Comparison of ENCODE assay signal across 1 cellular context in the genomic region with DNA sequence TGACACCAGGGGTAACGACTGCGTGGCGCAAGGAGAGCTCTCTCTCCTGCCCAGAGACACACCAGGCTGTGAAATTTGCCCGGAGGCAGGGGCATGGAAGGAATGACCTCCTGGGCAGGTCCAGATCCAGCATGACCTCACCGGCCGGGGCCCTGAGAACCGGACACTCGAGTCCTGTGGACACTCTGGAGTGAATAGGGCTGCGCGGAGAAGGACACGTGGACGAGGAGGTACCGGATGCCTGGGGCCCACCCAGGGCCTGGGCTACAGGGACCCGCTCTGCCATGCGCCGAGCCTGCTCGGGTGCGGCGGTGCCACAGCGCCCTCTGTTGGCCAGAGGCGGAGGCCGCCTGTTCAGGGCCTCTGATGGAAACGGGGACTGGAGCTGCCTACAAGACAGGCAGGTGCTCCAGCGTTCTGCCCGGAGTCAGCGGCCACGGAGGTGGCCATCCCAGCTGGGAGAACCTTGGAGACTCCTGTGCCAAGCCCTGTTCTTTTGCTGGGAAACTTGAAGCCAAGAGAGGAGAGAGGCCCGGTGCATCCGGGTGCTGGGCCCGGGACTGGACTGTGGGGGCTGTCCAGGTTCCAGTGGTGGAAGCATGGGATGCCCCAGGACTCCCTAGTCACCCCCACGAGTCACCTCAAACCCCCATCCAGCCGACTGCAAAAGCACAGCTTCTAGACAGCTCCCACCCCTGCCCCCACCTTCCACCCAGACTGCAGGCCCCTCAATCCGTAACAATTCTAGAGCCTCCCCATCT.
TF ChIP-seq lines count a peak whose summit lies in the region.

No MANE protein-coding gene starts in this region.

TF ChIP-seq in HepG2, 621 proteins besides CTCF, POLR2A, EP300 and RAD21 (continued from another document and continues in another):
- TF ChIP-seq ZNF720 (CRISPR knock-in tag; IDR thresholded peaks at IDR 0.05) (0 out of 2 replicates have a peak, but pooled peaks have one; percentile 58), ZNF883 (CRISPR knock-in tag; IDR thresholded peaks at IDR 0.05; ENCODE audit: not compliant biosample characterization) (peak; percentile 20), RXRB (CRISPR knock-in tag; IDR thresholded peaks at IDR 0.05; ENCODE audit: borderline replicate concordance) (peak; percentile 60; the same call in 1 of the 2 replicates), BRD4 (CRISPR knock-in tag; IDR thresholded peaks at IDR 0.05) (no peak), REL (CRISPR knock-in tag; conservative IDR thresholded peaks at IDR 0.05) (no peak), ZNF33B (CRISPR knock-in tag; IDR thresholded peaks at IDR 0.05) (no peak), ZNF451 (CRISPR knock-in tag; IDR thresholded peaks at IDR 0.05) (0 out of 2 replicates have a peak, but pooled peaks have one; percentile 43), JUND (CRISPR knock-in tag; IDR thresholded peaks at IDR 0.05) (no peak), ZNF550 (CRISPR knock-in tag; IDR thresholded peaks at IDR 0.05; ENCODE audit: borderline replicate concordance) (0 out of 2 replicates have a peak, but pooled peaks have one; percentile 45), RXRA (CRISPR knock-in tag; IDR thresholded peaks at IDR 0.05) (peak; percentile 80), NR2F2 (IDR thresholded peaks at IDR 0.05; ENCODE audit: borderline replicate concordance, low read depth) (no peak), NFE2L1 (CRISPR knock-in tag; IDR thresholded peaks at IDR 0.05; ENCODE audit: borderline replicate concordance) (peak; percentile 86; the same call in 1 of the 2 replicates), KLF6 (CRISPR knock-in tag; IDR thresholded peaks at IDR 0.05) (peak; percentile 82; the same call in 1 of the 2 replicates), SP1 (IDR thresholded peaks at IDR 0.05) (no peak), SP1 (CRISPR knock-in tag; IDR thresholded peaks at IDR 0.05) (no peak), MTF2 (CRISPR knock-in tag; IDR thresholded peaks at IDR 0.05; ENCODE audit: borderline replicate concordance) (no peak), ZC3H4 (CRISPR knock-in tag; IDR thresholded peaks at IDR 0.05; ENCODE audit: borderline replicate concordance) (no peak), XRCC5 (optimal IDR thresholded peaks at IDR 0.05; ENCODE audit: low read length) (peak; percentile 94), ZSCAN20 (CRISPR knock-in tag; IDR thresholded peaks at IDR 0.05; ENCODE audit: borderline replicate concordance) (0 out of 2 replicates have a peak, but pooled peaks have one; percentile 45), ZMYM3 (CRISPR knock-in tag; IDR thresholded peaks at IDR 0.05) (peak; percentile 75), TEAD2 (CRISPR knock-in tag; IDR thresholded peaks at IDR 0.05) (no peak), ZFP90 (CRISPR knock-in tag; IDR thresholded peaks at IDR 0.05; ENCODE audit: borderline replicate concordance) (peak; percentile 55; the same call in 1 of the 2 replicates), ZNF331 (CRISPR knock-in tag; IDR thresholded peaks at IDR 0.05) (peak; percentile 83), AHR (CRISPR knock-in tag; IDR thresholded peaks at IDR 0.05) (peak; percentile 81; the same call in 1 of the 2 replicates), PHF20 (CRISPR knock-in tag; IDR thresholded peaks at IDR 0.05) (no peak), FOXA1 (IDR thresholded peaks at IDR 0.05) (no peak), FOXA1 (CRISPR knock-in tag; IDR thresholded peaks at IDR 0.05) (no peak), HDAC1 (CRISPR knock-in tag; IDR thresholded peaks at IDR 0.05) (peak; percentile 83), SETDB1 (CRISPR knock-in tag; IDR thresholded peaks at IDR 0.05; ENCODE audit: borderline replicate concordance) (no peak), MATR3 (CRISPR knock-in tag; IDR thresholded peaks at IDR 0.05) (0 out of 2 replicates have a peak, but pooled peaks have one; percentile 25), HNRNPUL1 (IDR thresholded peaks at IDR 0.05; ENCODE audit: low read depth, low read length) (no peak), NR2C2 (CRISPR knock-in tag; IDR thresholded peaks at IDR 0.05; ENCODE audit: borderline replicate concordance) (peak; percentile 93)
- TF ChIP-seq, protein P1, sequence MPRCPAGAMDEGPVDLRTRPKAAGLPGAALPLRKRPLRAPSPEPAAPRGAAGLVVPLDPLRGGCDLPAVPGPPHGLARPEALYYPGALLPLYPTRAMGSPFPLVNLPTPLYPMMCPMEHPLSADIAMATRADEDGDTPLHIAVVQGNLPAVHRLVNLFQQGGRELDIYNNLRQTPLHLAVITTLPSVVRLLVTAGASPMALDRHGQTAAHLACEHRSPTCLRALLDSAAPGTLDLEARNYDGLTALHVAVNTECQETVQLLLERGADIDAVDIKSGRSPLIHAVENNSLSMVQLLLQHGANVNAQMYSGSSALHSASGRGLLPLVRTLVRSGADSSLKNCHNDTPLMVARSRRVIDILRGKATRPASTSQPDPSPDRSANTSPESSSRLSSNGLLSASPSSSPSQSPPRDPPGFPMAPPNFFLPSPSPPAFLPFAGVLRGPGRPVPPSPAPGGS (CRISPR knock-in tag; IDR thresholded peaks at IDR 0.05): peak; percentile 74; the same call in 1 of the 2 replicates
- TF ChIP-seq, protein P2, sequence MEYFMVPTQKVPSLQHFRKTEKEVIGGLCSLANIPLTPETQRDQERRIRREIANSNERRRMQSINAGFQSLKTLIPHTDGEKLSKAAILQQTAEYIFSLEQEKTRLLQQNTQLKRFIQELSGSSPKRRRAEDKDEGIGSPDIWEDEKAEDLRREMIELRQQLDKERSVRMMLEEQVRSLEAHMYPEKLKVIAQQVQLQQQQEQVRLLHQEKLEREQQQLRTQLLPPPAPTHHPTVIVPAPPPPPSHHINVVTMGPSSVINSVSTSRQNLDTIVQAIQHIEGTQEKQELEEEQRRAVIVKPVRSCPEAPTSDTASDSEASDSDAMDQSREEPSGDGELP (IDR thresholded peaks at IDR 0.05; ENCODE audit: borderline replicate concordance, low read depth): peak; percentile 45; the same call in 1 of the 2 replicates
- TF ChIP-seq, protein P3, sequence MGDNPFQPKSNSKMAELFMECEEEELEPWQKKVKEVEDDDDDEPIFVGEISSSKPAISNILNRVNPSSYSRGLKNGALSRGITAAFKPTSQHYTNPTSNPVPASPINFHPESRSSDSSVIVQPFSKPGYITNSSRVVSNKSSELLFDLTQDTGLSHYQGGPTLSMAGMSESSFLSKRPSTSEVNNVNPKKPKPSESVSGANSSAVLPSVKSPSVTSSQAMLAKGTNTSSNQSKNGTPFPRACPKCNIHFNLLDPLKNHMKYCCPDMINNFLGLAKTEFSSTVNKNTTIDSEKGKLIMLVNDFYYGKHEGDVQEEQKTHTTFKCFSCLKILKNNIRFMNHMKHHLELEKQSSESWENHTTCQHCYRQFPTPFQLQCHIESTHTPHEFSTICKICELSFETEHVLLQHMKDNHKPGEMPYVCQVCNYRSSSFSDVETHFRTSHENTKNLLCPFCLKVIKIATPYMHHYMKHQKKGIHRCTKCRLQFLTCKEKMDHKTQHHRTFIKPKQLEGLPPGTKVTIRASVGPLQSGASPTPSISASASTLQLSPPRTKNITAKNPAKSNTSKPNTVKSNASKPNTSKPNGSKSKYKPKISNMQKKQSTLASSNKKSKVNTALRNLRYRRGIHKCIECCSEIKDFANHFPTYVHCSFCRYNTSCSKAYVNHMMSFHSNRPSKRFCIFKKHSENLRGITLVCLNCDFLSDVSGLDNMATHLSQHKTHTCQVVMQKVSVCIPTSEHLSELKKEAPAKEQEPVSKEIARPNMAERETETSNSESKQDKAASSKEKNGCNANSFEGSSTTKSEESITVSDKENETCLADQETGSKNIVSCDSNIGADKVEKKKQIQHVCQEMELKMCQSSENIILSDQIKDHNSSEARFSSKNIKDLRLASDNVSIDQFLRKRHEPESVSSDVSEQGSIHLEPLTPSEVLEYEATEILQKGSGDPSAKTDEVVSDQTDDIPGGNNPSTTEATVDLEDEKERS (CRISPR knock-in tag; IDR thresholded peaks at IDR 0.05): no peak
- TF ChIP-seq, protein P4, sequence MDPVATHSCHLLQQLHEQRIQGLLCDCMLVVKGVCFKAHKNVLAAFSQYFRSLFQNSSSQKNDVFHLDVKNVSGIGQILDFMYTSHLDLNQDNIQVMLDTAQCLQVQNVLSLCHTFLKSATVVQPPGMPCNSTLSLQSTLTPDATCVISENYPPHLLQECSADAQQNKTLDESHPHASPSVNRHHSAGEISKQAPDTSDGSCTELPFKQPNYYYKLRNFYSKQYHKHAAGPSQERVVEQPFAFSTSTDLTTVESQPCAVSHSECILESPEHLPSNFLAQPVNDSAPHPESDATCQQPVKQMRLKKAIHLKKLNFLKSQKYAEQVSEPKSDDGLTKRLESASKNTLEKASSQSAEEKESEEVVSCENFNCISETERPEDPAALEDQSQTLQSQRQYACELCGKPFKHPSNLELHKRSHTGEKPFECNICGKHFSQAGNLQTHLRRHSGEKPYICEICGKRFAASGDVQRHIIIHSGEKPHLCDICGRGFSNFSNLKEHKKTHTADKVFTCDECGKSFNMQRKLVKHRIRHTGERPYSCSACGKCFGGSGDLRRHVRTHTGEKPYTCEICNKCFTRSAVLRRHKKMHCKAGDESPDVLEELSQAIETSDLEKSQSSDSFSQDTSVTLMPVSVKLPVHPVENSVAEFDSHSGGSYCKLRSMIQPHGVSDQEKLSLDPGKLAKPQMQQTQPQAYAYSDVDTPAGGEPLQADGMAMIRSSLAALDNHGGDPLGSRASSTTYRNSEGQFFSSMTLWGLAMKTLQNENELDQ (CRISPR knock-in tag; IDR thresholded peaks at IDR 0.05; ENCODE audit: borderline replicate concordance): 0 out of 2 replicates have a peak, but pooled peaks have one; percentile 45
- TF ChIP-seq, protein P5, sequence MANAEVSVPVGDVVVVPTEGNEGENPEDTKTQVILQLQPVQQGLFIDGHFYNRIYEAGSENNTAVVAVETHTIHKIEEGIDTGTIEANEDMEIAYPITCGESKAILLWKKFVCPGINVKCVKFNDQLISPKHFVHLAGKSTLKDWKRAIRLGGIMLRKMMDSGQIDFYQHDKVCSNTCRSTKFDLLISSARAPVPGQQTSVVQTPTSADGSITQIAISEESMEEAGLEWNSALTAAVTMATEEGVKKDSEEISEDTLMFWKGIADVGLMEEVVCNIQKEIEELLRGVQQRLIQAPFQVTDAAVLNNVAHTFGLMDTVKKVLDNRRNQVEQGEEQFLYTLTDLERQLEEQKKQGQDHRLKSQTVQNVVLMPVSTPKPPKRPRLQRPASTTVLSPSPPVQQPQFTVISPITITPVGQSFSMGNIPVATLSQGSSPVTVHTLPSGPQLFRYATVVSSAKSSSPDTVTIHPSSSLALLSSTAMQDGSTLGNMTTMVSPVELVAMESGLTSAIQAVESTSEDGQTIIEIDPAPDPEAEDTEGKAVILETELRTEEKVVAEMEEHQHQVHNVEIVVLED (CRISPR knock-in tag; IDR thresholded peaks at IDR 0.05; ENCODE audit: borderline replicate concordance): no peak
- TF ChIP-seq, protein P6, sequence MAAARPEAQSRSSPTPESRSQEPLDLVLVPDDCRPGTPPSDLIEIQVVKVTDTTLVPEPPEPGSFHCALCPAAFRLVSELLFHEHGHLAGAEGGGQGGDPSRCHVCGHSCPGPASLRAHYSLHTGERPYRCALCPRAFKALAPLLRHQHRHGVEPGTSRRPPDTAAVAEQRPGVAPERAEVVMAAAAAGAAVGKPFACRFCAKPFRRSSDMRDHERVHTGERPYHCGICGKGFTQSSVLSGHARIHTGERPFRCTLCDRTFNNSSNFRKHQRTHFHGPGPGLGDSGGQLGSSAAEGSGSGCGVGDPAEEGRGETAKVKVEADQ (CRISPR knock-in tag; IDR thresholded peaks at IDR 0.05; ENCODE audit: borderline replicate concordance): no peak
- TF ChIP-seq, protein P7, sequence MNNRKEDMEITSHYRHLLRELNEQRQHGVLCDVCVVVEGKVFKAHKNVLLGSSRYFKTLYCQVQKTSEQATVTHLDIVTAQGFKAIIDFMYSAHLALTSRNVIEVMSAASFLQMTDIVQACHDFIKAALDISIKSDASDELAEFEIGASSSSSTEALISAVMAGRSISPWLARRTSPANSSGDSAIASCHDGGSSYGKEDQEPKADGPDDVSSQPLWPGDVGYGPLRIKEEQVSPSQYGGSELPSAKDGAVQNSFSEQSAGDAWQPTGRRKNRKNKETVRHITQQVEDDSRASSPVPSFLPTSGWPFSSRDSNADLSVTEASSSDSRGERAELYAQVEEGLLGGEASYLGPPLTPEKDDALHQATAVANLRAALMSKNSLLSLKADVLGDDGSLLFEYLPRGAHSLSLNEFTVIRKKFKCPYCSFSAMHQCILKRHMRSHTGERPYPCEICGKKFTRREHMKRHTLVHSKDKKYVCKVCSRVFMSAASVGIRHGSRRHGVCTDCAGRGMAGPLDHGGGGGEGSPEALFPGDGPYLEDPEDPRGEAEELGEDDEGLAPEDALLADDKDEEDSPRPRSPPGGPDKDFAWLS (CRISPR knock-in tag; IDR thresholded peaks at IDR 0.05; ENCODE audit: borderline replicate concordance): no peak
- TF ChIP-seq, protein P8, sequence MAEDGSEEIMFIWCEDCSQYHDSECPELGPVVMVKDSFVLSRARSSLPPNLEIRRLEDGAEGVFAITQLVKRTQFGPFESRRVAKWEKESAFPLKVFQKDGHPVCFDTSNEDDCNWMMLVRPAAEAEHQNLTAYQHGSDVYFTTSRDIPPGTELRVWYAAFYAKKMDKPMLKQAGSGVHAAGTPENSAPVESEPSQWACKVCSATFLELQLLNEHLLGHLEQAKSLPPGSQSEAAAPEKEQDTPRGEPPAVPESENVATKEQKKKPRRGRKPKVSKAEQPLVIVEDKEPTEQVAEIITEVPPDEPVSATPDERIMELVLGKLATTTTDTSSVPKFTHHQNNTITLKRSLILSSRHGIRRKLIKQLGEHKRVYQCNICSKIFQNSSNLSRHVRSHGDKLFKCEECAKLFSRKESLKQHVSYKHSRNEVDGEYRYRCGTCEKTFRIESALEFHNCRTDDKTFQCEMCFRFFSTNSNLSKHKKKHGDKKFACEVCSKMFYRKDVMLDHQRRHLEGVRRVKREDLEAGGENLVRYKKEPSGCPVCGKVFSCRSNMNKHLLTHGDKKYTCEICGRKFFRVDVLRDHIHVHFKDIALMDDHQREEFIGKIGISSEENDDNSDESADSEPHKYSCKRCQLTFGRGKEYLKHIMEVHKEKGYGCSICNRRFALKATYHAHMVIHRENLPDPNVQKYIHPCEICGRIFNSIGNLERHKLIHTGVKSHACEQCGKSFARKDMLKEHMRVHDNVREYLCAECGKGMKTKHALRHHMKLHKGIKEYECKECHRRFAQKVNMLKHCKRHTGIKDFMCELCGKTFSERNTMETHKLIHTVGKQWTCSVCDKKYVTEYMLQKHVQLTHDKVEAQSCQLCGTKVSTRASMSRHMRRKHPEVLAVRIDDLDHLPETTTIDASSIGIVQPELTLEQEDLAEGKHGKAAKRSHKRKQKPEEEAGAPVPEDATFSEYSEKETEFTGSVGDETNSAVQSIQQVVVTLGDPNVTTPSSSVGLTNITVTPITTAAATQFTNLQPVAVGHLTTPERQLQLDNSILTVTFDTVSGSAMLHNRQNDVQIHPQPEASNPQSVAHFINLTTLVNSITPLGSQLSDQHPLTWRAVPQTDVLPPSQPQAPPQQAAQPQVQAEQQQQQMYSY (CRISPR knock-in tag; IDR thresholded peaks at IDR 0.05): no peak
- TF ChIP-seq, protein P9, sequence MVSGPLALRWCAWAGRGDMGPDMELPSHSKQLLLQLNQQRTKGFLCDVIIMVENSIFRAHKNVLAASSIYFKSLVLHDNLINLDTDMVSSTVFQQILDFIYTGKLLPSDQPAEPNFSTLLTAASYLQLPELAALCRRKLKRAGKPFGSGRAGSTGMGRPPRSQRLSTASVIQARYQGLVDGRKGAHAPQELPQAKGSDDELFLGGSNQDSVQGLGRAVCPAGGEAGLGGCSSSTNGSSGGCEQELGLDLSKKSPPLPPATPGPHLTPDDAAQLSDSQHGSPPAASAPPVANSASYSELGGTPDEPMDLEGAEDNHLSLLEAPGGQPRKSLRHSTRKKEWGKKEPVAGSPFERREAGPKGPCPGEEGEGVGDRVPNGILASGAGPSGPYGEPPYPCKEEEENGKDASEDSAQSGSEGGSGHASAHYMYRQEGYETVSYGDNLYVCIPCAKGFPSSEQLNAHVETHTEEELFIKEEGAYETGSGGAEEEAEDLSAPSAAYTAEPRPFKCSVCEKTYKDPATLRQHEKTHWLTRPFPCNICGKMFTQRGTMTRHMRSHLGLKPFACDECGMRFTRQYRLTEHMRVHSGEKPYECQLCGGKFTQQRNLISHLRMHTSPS (CRISPR knock-in tag; IDR thresholded peaks at IDR 0.05; ENCODE audit: low read depth): peak; percentile 68; the same call in 1 of the 2 replicates
